8 cellular contexts compared by ENCODE assay signal in the genomic region with DNA sequence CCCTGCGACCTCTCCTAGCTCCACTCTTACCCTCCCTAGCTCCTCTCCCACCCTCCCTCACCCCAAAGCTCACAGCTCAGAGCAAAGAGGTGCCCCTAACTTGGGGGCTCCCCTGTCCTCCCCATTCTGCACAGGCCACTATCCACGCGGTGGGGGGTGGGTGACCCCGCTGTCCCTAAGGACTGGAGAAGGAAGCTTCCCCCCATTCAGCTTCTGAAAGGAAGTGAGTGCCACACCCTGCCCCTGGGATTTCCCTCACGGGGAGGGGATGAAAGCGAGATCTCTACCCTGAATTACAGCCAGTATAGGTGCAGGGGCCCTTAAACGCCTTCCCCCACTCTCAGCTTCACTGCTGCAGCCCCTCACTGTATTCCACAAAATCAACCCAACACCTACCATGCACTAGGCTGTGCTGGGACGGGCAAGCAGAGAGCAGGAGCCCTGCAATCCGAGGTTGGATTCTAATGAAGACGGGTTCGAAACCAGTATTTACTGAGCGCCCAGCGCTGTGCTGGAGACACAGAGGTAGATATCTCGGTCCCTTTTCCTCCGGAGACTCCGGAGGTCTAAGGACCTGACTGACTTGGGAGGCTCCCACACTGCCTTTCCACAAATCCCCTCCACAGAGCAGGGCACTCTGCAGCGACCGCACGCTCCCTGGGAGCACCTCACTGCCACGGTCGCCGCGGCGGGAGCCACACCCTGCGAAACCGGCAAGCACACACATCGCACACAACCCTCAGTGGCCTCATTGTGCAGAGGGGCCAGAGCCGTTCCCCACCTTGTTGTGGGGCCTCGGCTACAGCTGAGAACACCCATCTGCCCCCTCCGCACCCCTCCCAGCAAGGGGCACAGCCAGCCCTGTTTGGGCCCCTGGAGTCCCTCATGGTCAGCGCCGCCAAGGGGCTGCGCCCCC. TPM values are rescaled to one million over a fixed set of nuclear protein-coding genes. Genes with fewer than 3 reads are reported as not detected.
DNase-seq lines count a peak whose midpoint lies in the region; ATAC-seq and TF ChIP-seq lines count a peak whose summit lies in the region.

No MANE protein-coding gene starts in this region.

- TF ChIP-seq CTCF in VCaP (conservative IDR thresholded peaks at IDR 0.05) (no peak), esophagus muscularis mucosa (IDR thresholded peaks at IDR 0.05) (no peak), osteoblast (IDR thresholded peaks at IDR 0.05; ENCODE audit: extremely low read depth, low read depth, low read length) (no peak)

- no peak for TF ChIP-seq POLR2A in esophagus muscularis mucosa (IDR thresholded peaks at IDR 0.05; ENCODE audit: low read depth)

- H3K36me3 ChIP-seq in esophagus muscularis mucosa, result peaks cover 0 to 7% (median 0%) of the 10 kb centered on the region in 4 donors
- H3K36me3 ChIP-seq in osteoblast (ENCODE audit: insufficient read depth, low read length), result no peaks in the 10 kb centered on the region

- peaks cover 55% of the 10 kb centered on the region for H4K20me1 ChIP-seq in osteoblast (ENCODE audit: insufficient read depth, low read length)

- intact Hi-C loops in esophagus muscularis mucosa (cut with DNase I), result loop anchor here (2.0 to 5.0 kb wide), 2 partner anchors 14 to 147 kb away; no protein-coding TSS in a partner anchor

- peak overlapping the region; percentile 93 for H3K4me2 ChIP-seq in osteoblast (ENCODE audit: insufficient read depth, low read length)

- no peak for TF ChIP-seq EP300 in esophagus muscularis mucosa (IDR thresholded peaks at IDR 0.05)

- H3K27me3 ChIP-seq in esophagus muscularis mucosa, result no peaks in the 10 kb centered on the region
- no peaks in the 10 kb centered on the region for H3K27me3 ChIP-seq in osteoblast (ENCODE audit: insufficient read depth, low read length)

- H3K4me3 ChIP-seq in esophagus muscularis mucosa (peak overlapping the region; percentile 85 to 100 (median 95)), osteoblast (ENCODE audit: insufficient read depth, low read length) (peak overlapping the region; percentile 98)

- H3K27ac ChIP-seq in VCaP, result peak overlapping the region; percentile 83; the same call in 1 of the 2 replicates
- H3K27ac ChIP-seq in esophagus muscularis mucosa (replicated peaks in 1 of 4), result peak overlapping the region; percentile 97 to 100 (median 98)
- peak overlapping the region; percentile 67 for H3K27ac ChIP-seq in osteoblast (ENCODE audit: low read depth, low read length)

- ATAC-seq in HG02571 (IDR thresholded peaks at IDR 0.05; ENCODE audit: unreplicated experiment), result no peak

- no peak overlapping the region for H2AFZ ChIP-seq in osteoblast (ENCODE audit: low read length)

- WGBS in esophagus muscularis mucosa, result 3% methylated on average over 15 of the region's 33 CpGs

- H3K9me3 ChIP-seq in esophagus muscularis mucosa (no peaks in the 10 kb centered on the region), osteoblast (ENCODE audit: low read depth, low read length) (no peaks in the 10 kb centered on the region)

- peaks cover 68% of the 10 kb centered on the region for H3K79me2 ChIP-seq in osteoblast (ENCODE audit: insufficient read depth, low read length)

- peak; percentile 41 for DNase-seq in activated naive CD4-positive, alpha-beta T cell treated with Interleukin-2 at 50 U/mL for 16 hours
- no peak for DNase-seq in activated naive CD4-positive, alpha-beta T cell treated with anti-CD3 and anti-CD28 coated beads, Interleukin-2, amount 50 U/mL, for 16 hours
- no peak for DNase-seq in esophagus muscularis mucosa (ENCODE audit: extremely low spot score)
- DNase-seq in osteoblast (ENCODE audit: insufficient read length, low spot score, missing footprints), result peak; percentile 73
- no peak for DNase-seq in SHP77 treated with DMSO at 0.1 percent for 48 hours (lab: John Stamatoyannopoulos, UW)
- DNase-seq in NCI-H1105 treated with DMSO at 0.1 percent for 48 hours (lab: John Stamatoyannopoulos, UW), result no peak

- H3K4me1 ChIP-seq in esophagus muscularis mucosa (peaks cover 57 to 74% (median 68%) of the 10 kb centered on the region in 4 donors), osteoblast (ENCODE audit: insufficient read depth, low read length) (peaks cover 56% of the 10 kb centered on the region)

RNA-seq across cellular contexts. Expression of a gene that starts 1.8 kb away (rescaled TPM):
- total RNA-seq in esophagus muscularis mucosa (1,000 to 10,000 TPM; 1,278 to 2,374 (median 1,866) TPM), osteoblast (646 and 720 TPM in 2 replicates)

RNA-seq across cellular contexts. Expression of a gene that starts 28.9 kb away (rescaled TPM):
- total RNA-seq in esophagus muscularis mucosa, result 1,000 to 10,000 TPM; 1,068 to 1,537 (median 1,375) TPM
- 1,004 and 1,049 TPM in 2 replicates for total RNA-seq in osteoblast

RNA-seq across cellular contexts. Expression of a gene that starts 46.5 kb away (rescaled TPM):
- total RNA-seq in esophagus muscularis mucosa, result 1 to 10 TPM; 4.2 to 8.0 (median 6.0) TPM
- 6.5 and 7.6 TPM in 2 replicates for total RNA-seq in osteoblast

RNA-seq across cellular contexts. Expression of a gene that starts 56.9 kb away (rescaled TPM):
- total RNA-seq in esophagus muscularis mucosa (10 to 100 TPM; 60.2 to 91.4 (median 88.3) TPM), osteoblast (102 and 105 TPM in 2 replicates)

Comparison
In these comparisons a context has a peak if more than half of its experiments do, and no peak if none do; other contexts are left out.
1. DNase-seq: peak in activated naive CD4-positive, alpha-beta T cell treated with Interleukin-2 at 50 U/mL for 16 hours (single experiment) and osteoblast (single experiment); none in activated naive CD4-positive, alpha-beta T cell treated with anti-CD3 and anti-CD28 coated beads, Interleukin-2, amount 50 U/mL, for 16 hours (single experiment), esophagus muscularis mucosa (single experiment), SHP77 treated with DMSO at 0.1 percent for 48 hours (single experiment) and NCI-H1105 treated with DMSO at 0.1 percent for 48 hours (single experiment).
2. Peak in every context shown above with its lines, with median percentiles within 50 percentile points of each other: H3K27ac ChIP-seq.